ENCODE assay signal across 13 cellular contexts in genomic region chr17:41773731-41774193, GRCh38. TPM values are rescaled to one million over a fixed set of nuclear protein-coding genes. Genes with fewer than 3 reads are reported as not detected.
DNase-seq lines count a peak whose midpoint lies in the region; FAIRE-seq and TF ChIP-seq lines count a peak whose summit lies in the region.
"Had no signal": no experiment of that assay in that cellular context is flagged by ENCODE, and none has a peak within 500 bp of the region (broad histone marks: within the 10 kb centered on the region; RNA-seq: fewer than 3 reads in every experiment).

No MANE protein-coding gene starts in this region.

- H3K27ac ChIP-seq in endodermal cell (ENCODE audit: low read depth, low read length) (peak overlapping the region; percentile 44), mesendoderm (ENCODE audit: low read depth, low read length) (peak overlapping the region; percentile 38)

- no peak overlapping the region for H3K18ac ChIP-seq in mesendoderm (ENCODE audit: low read length)

- H2AFZ ChIP-seq in Loucy (ENCODE audit: low read length) = no peak overlapping the region

- H2BK120ac ChIP-seq in mesendoderm (ENCODE audit: low read depth, low read length) = no peak overlapping the region

- DNase-seq in endodermal cell (no peak), mesendoderm (no peak), superior temporal gyrus (ENCODE audit: extremely low spot score) (peak; percentile 22), GM10248 (ENCODE audit: extremely low spot score) (no peak), HUDEP-2 (lab: John Stamatoyannopoulos, UW; ENCODE audit: unreplicated experiment in 76 of 76) (no peak), GM12891 (ENCODE audit: insufficient read length, low spot score) (no peak), NCI-H446 treated with DMSO at 0.1 percent for 48 hours (lab: John Stamatoyannopoulos, UW) (no peak)
- DNase-seq: activated T-cell treated with anti-CD3 and anti-CD28 coated beads, Interleukin-2, amount 50 U/mL, for 4 hours; NCI-H1436 had no signal

- peaks cover 59% of the 10 kb centered on the region for H3K36me3 Mint-ChIP-seq in endodermal cell (ENCODE audit: low read depth)

- no peak overlapping the region for H3K23ac ChIP-seq in mesendoderm (ENCODE audit: low read length)

- no peak overlapping the region for H4K5ac ChIP-seq in mesendoderm (ENCODE audit: low read length)

- H3K27ac Mint-ChIP-seq in endodermal cell = peak overlapping the region; percentile 70

- H2BK15ac ChIP-seq in mesendoderm (replicated peaks; ENCODE audit: low read depth) = no peak overlapping the region

- H3K27me3 ChIP-seq in Loucy (ENCODE audit: insufficient read depth, low read length, poor library complexity, severe bottlenecking) (no peaks in the 10 kb centered on the region), endodermal cell (ENCODE audit: control insufficient read depth, insufficient read depth, low read length, poor library complexity, severe bottlenecking) (no peaks in the 10 kb centered on the region), mesendoderm (ENCODE audit: insufficient read depth, low read length, poor library complexity) (no peaks in the 10 kb centered on the region)

- no peak overlapping the region for H3K4me3 Mint-ChIP-seq in endodermal cell
- H3K4me3 Mint-ChIP-seq: activated T-cell treated with anti-CD3 and anti-CD28 coated beads, Interleukin-2, amount 50 U/mL, for 4 hours; central memory CD8-positive, alpha-beta T cell had no signal

- FAIRE-seq in GM12891 (lab: Jason Lieb, UNC) = no peak
- FAIRE-seq: TTC549 had no signal

- POLR2A ChIA-PET in GM10248 (lab: Yijun Ruan, JAX) = no interaction called here

- peaks cover 26% of the 10 kb centered on the region for H3K4me1 Mint-ChIP-seq in endodermal cell
- H3K4me1 Mint-ChIP-seq: central memory CD8-positive, alpha-beta T cell had no signal

- peaks cover 17% of the 10 kb centered on the region for H3K79me1 ChIP-seq in mesendoderm (ENCODE audit: low read length)

- H3K27me3 Mint-ChIP-seq in endodermal cell (ENCODE audit: insufficient read depth) = no peaks in the 10 kb centered on the region

- H4K20me1 ChIP-seq in Loucy (ENCODE audit: insufficient read depth, low read length, poor library complexity, severe bottlenecking) = peaks cover 50% of the 10 kb centered on the region

- H3K9me3 ChIP-seq in Loucy (ENCODE audit: insufficient read depth, low read depth, low read length) = no peaks in the 10 kb centered on the region
- no peaks in the 10 kb centered on the region for H3K9me3 ChIP-seq in endodermal cell (ENCODE audit: control insufficient read depth, low read length)

- H2BK5ac ChIP-seq in mesendoderm (ENCODE audit: low read length) = no peak overlapping the region

- peak overlapping the region; percentile 40 for H3K4me2 ChIP-seq in Loucy (ENCODE audit: low read depth, low read length, poor library complexity, severe bottlenecking)
- no peak overlapping the region for H3K4me2 ChIP-seq in mesendoderm (ENCODE audit: low read length)

- H3K79me2 ChIP-seq in Loucy (ENCODE audit: insufficient read depth, low read length) (peaks cover 57% of the 10 kb centered on the region), mesendoderm (ENCODE audit: control insufficient read depth, insufficient read depth, low read length) (peaks cover 24% of the 10 kb centered on the region)

- H3K4me1 ChIP-seq in Loucy (ENCODE audit: insufficient read depth, low read length, poor library complexity, severe bottlenecking) (no peaks in the 10 kb centered on the region), endodermal cell (ENCODE audit: control insufficient read depth, insufficient read depth, low read length) (peaks cover 11% of the 10 kb centered on the region), mesendoderm (ENCODE audit: control insufficient read depth, low read depth, low read length) (peaks cover 17% of the 10 kb centered on the region)

- no peaks in the 10 kb centered on the region for H3F3A ChIP-seq in Loucy (ENCODE audit: low read depth)

- H3K9me3 Mint-ChIP-seq in endodermal cell = no peaks in the 10 kb centered on the region
- H3K9me3 Mint-ChIP-seq: activated T-cell treated with anti-CD3 and anti-CD28 coated beads, Interleukin-2, amount 50 U/mL, for 4 hours; central memory CD8-positive, alpha-beta T cell had no signal

- H3K9me2 ChIP-seq in Loucy (replicated peaks; ENCODE audit: low read depth, low read length) = no peaks in the 10 kb centered on the region

- no peak overlapping the region for H4K8ac ChIP-seq in mesendoderm (ENCODE audit: low read depth, low read length)

- no peak for TF ChIP-seq POLR2A in GM12891 (IDR thresholded peaks at IDR 0.05; ENCODE audit: low read depth, low read length)

- H3K4me3 ChIP-seq in Loucy (ENCODE audit: low read length, poor library complexity, severe bottlenecking) = no peak overlapping the region
- H3K4me3 ChIP-seq in endodermal cell (ENCODE audit: low read length) = no peak overlapping the region
- no peak overlapping the region for H3K4me3 ChIP-seq in mesendoderm (ENCODE audit: low read length)

- 70 to 74% methylated on average over 3 to 7 of the region's 8 CpGs for WGBS in endodermal cell (ENCODE audit: insufficient coverage in 1 of 2, insufficient read length in 1 of 2), 2 experiments
- WGBS in mesendoderm (ENCODE audit: extremely low coverage, insufficient coverage, low lambda C conversion rate) = no CpG with 5 or more reads among the region's 8 CpGs

- no peak overlapping the region for H2AK5ac ChIP-seq in mesendoderm (ENCODE audit: low read length)

- H3K36me3 ChIP-seq in Loucy (ENCODE audit: insufficient read depth, low read length) = peaks cover 51% of the 10 kb centered on the region; the same call in 1 of the 2 replicates
- peaks cover 72% of the 10 kb centered on the region for H3K36me3 ChIP-seq in endodermal cell (ENCODE audit: control insufficient read depth, insufficient read depth, low read length)
- H3K36me3 ChIP-seq in mesendoderm (ENCODE audit: control insufficient read depth, insufficient read depth, low read length) = peaks cover 7% of the 10 kb centered on the region

- H3K56ac ChIP-seq in mesendoderm (ENCODE audit: low read length) = peak overlapping the region; percentile 62

- TF ChIP-seq CTCF in Loucy (conservative IDR thresholded peaks at IDR 0.05; ENCODE audit: low read length) = no peak
- no peak for TF ChIP-seq CTCF in endodermal cell (conservative IDR thresholded peaks at IDR 0.05)
- no peak for TF ChIP-seq CTCF in GM10248 (IDR thresholded peaks at IDR 0.05; ENCODE audit: control extremely low read depth, extremely low read depth, low read depth, missing control alignments)

- CTCF ChIA-PET in GM10248 (lab: Yijun Ruan, JAX) = interaction anchor here (0.9 to 1.7 kb wide), 5 partner anchors 10 to 111 kb away, joined by 3 to 4 read pairs (median 3); partner anchors contain the start of genes JUP and P3H4

- no peak overlapping the region for H3K4ac ChIP-seq in mesendoderm (ENCODE audit: low read depth, low read length)

- H3K9ac ChIP-seq in Loucy (ENCODE audit: low read depth, low read length, poor library complexity, severe bottlenecking) (no peak overlapping the region), endodermal cell (ENCODE audit: extremely low read depth, low read length, poor library complexity, severe bottlenecking) (no peak overlapping the region), mesendoderm (ENCODE audit: low read length) (peak overlapping the region; percentile 20)

TF ChIP-seq in GM12891, 5 proteins besides CTCF, POLR2A, EP300 and RAD21:
- TF ChIP-seq POU2F2 (IDR thresholded peaks at IDR 0.05; ENCODE audit: low read depth, low read length) (no peak), PAX5 (IDR thresholded peaks at IDR 0.05; ENCODE audit: insufficient read depth, low read length, severe bottlenecking) (no peak), TAF1 (IDR thresholded peaks at IDR 0.05; ENCODE audit: low read depth, low read length) (no peak), SPI1 (IDR thresholded peaks at IDR 0.05; ENCODE audit: low read depth, low read length) (no peak), POLR2AphosphoS5 (IDR thresholded peaks at IDR 0.05; ENCODE audit: low read depth, low read length) (no peak)

RNA-seq across cellular contexts. Expression of gene JUP, which starts 12.7 kb away (rescaled TPM):
- 100 to 1,000 TPM; 112 to 167 TPM for total RNA-seq in endodermal cell
- polyA plus RNA-seq in endodermal cell (2013, experiment 1 of 2) = 71.5 TPM
- 69.3 TPM for polyA plus RNA-seq in endodermal cell (2013, experiment 2 of 2)
- 101 TPM for polyA plus RNA-seq in mesendoderm (2013, experiment 1 of 2)
- polyA plus RNA-seq in mesendoderm (2013, experiment 2 of 2) = 98.0 TPM
- 21.3 TPM for polyA plus RNA-seq in GM12891 (2012; ENCODE audit: low read depth, missing spikeins)

RNA-seq across cellular contexts. Expression of gene P3H4, which starts 38.0 kb away (rescaled TPM):
- total RNA-seq in endodermal cell = 10 to 100 TPM; 23.9 to 40.6 TPM
- polyA plus RNA-seq in endodermal cell (2013, experiment 1 of 2) = 32.2 TPM
- 34.7 TPM for polyA plus RNA-seq in endodermal cell (2013, experiment 2 of 2)
- polyA plus RNA-seq in mesendoderm (2013, experiment 1 of 2) = 16.0 TPM
- polyA plus RNA-seq in mesendoderm (2013, experiment 2 of 2) = 15.3 TPM
- polyA plus RNA-seq in GM12891 (2012; ENCODE audit: low read depth, missing spikeins) = 0.19 TPM

RNA-seq across cellular contexts. Expression of gene FKBP10, which starts 39.0 kb away (rescaled TPM):
- 100 to 1,000 TPM; 179 to 291 TPM for total RNA-seq in endodermal cell
- polyA plus RNA-seq in endodermal cell (2013, experiment 1 of 2) = 230 TPM
- polyA plus RNA-seq in endodermal cell (2013, experiment 2 of 2) = 211 TPM
- polyA plus RNA-seq in mesendoderm (2013, experiment 1 of 2) = 113 TPM
- polyA plus RNA-seq in mesendoderm (2013, experiment 2 of 2) = 114 TPM
- polyA plus RNA-seq in GM12891 (2012; ENCODE audit: low read depth, missing spikeins) = 1.1 TPM

RNA-seq across cellular contexts. Expression of gene HAP1, which starts 39.3 kb away (rescaled TPM):
- 1 to 10 TPM; 1.7 TPM for total RNA-seq in endodermal cell
- 0.82 TPM for polyA plus RNA-seq in endodermal cell (2013, experiment 1 of 2)
- 0.66 TPM for polyA plus RNA-seq in endodermal cell (2013, experiment 2 of 2)
- polyA plus RNA-seq in mesendoderm (2013, experiment 1 of 2) = 0.67 TPM
- polyA plus RNA-seq in mesendoderm (2013, experiment 2 of 2) = 0.57 TPM
- polyA plus RNA-seq in GM12891 (2012; ENCODE audit: low read depth, missing spikeins) = not detected
- total RNA-seq: urinary bladder had no signal
